ENCODE assay signal across 19 cellular contexts in genomic region chr21:42406846-42407245, GRCh38. TPM values are rescaled to one million over a fixed set of nuclear protein-coding genes. Genes with fewer than 3 reads are reported as not detected.
DNase-seq lines count a peak whose midpoint lies in the region; ATAC-seq and TF ChIP-seq lines count a peak whose summit lies in the region.
"Had no signal": no experiment of that assay in that cellular context is flagged by ENCODE, and none has a peak within 500 bp of the region (broad histone marks: within the 10 kb centered on the region; RNA-seq: fewer than 3 reads in every experiment).

No MANE protein-coding gene starts in this region.

- peaks cover 4% of the 10 kb centered on the region for H3K9me3 Mint-ChIP-seq in activated CD4-positive, alpha-beta memory T cell treated with anti-CD3 and anti-CD28 coated beads for 36 hours
- H3K9me3 Mint-ChIP-seq in activated naive CD8-positive, alpha-beta T cell treated with anti-CD3 and anti-CD28 coated beads, Interleukin-2, amount 50 U/mL, for 24 hours: peaks cover 4% of the 10 kb centered on the region
- peaks cover 2 to 4% of the 10 kb centered on the region in 2 donors for H3K9me3 Mint-ChIP-seq in stimulated activated naive B cell treated with anti-CD40 and anti-IgM and Interleukin-4, amounts not matched to agents 10 μg/mL and 1 μg/mL and 100 μg/mL, for 72 hours

- POLR2A ChIA-PET in activated CD4-positive, alpha-beta memory T cell treated with anti-CD3 and anti-CD28 coated beads for 36 hours (lab: Charles Lee): interaction anchor here (4.0 to 4.4 kb wide), 2 partner anchors 13 to 16 kb away, joined by 36 to 79 read pairs; no protein-coding TSS in a partner anchor

- no peak for ATAC-seq in activated naive CD8-positive, alpha-beta T cell treated with anti-CD3 and anti-CD28 coated beads, Interleukin-2, amount 50 U/mL, for 24 hours
- ATAC-seq in GM18505 (IDR thresholded peaks at IDR 0.05; ENCODE audit: unreplicated experiment): no peak
- ATAC-seq in stimulated activated naive B cell treated with anti-CD40 and anti-IgM and Interleukin-4, amounts not matched to agents 10 μg/mL and 1 μg/mL and 100 μg/mL, for 72 hours (replicated peaks): no peak
- ATAC-seq: left ventricle myocardium superior had no signal

- H3K4me3 Mint-ChIP-seq in activated CD4-positive, alpha-beta memory T cell treated with anti-CD3 and anti-CD28 coated beads for 36 hours: peak overlapping the region; percentile 98
- H3K4me3 Mint-ChIP-seq in activated naive CD8-positive, alpha-beta T cell treated with anti-CD3 and anti-CD28 coated beads, Interleukin-2, amount 50 U/mL, for 24 hours: peak overlapping the region; percentile 98
- no peak overlapping the region for H3K4me3 Mint-ChIP-seq in stimulated activated naive B cell treated with anti-CD40 and anti-IgM and Interleukin-4, amounts not matched to agents 10 μg/mL and 1 μg/mL and 100 μg/mL, for 72 hours

- intact Hi-C loops in activated CD4-positive, alpha-beta memory T cell treated with anti-CD3 and anti-CD28 coated beads for 36 hours (cut with micrococcal nuclease): loop anchor here (1.0 to 10.0 kb wide), 5 partner anchors 8 to 402 kb away; no protein-coding TSS in a partner anchor

- no peak for TF ChIP-seq POLR2A in GM18505 (IDR thresholded peaks at IDR 0.05; ENCODE audit: borderline replicate concordance, extremely low read depth, insufficient read depth, insufficient read length)

- TF ChIP-seq CTCF in GM20000 (IDR thresholded peaks at IDR 0.05; ENCODE audit: extremely low read depth, missing control alignments): no peak

- peak; percentile 15 for DNase-seq in stimulated activated naive CD4-positive, alpha-beta T cell treated with Interleukin-2 at 50 U/mL for 16 hours (lab: John Stamatoyannopoulos, UW)
- DNase-seq in stimulated activated naive CD4-positive, alpha-beta T cell (lab: John Stamatoyannopoulos, UW): no peak
- DNase-seq in activated CD4-positive, alpha-beta memory T cell treated with anti-CD3 and anti-CD28 coated beads for 36 hours: no peak
- DNase-seq in activated naive CD8-positive, alpha-beta T cell treated with anti-CD3 and anti-CD28 coated beads, Interleukin-2, amount 50 U/mL, for 24 hours: no peak
- no peak for DNase-seq in GM20000 (ENCODE audit: low spot score)
- DNase-seq in stimulated activated naive B cell treated with anti-CD40 and anti-IgM and Interleukin-4, amounts not matched to agents 10 μg/mL and 1 μg/mL and 100 μg/mL, for 72 hours: no peak
- DNase-seq: esophagus squamous epithelium, left ventricle myocardium superior, NCI-H2081, NCI-H446 treated with DMSO at 0.1 percent for 48 hours, occipital lobe, RPMI8226 had no signal

- CTCF ChIA-PET in activated CD4-positive, alpha-beta memory T cell treated with anti-CD3 and anti-CD28 coated beads for 36 hours (lab: Charles Lee): no interaction called here

- peaks cover 47% of the 10 kb centered on the region for H3K4me1 Mint-ChIP-seq in activated CD4-positive, alpha-beta memory T cell treated with anti-CD3 and anti-CD28 coated beads for 36 hours (ENCODE audit: low read depth)
- peaks cover 54% of the 10 kb centered on the region for H3K4me1 Mint-ChIP-seq in activated naive CD8-positive, alpha-beta T cell treated with anti-CD3 and anti-CD28 coated beads, Interleukin-2, amount 50 U/mL, for 24 hours
- peaks cover 5% of the 10 kb centered on the region in 2 donors for H3K4me1 Mint-ChIP-seq in stimulated activated naive B cell treated with anti-CD40 and anti-IgM and Interleukin-4, amounts not matched to agents 10 μg/mL and 1 μg/mL and 100 μg/mL, for 72 hours

- H3K27ac Mint-ChIP-seq in activated CD4-positive, alpha-beta memory T cell treated with anti-CD3 and anti-CD28 coated beads for 36 hours: peak overlapping the region; percentile 99
- peak overlapping the region; percentile 97 for H3K27ac Mint-ChIP-seq in activated naive CD8-positive, alpha-beta T cell treated with anti-CD3 and anti-CD28 coated beads, Interleukin-2, amount 50 U/mL, for 24 hours
- H3K27ac Mint-ChIP-seq in stimulated activated naive B cell treated with anti-CD40 and anti-IgM and Interleukin-4, amounts not matched to agents 10 μg/mL and 1 μg/mL and 100 μg/mL, for 72 hours: no peak overlapping the region

- peaks cover 62% of the 10 kb centered on the region for H3K36me3 Mint-ChIP-seq in activated CD4-positive, alpha-beta memory T cell treated with anti-CD3 and anti-CD28 coated beads for 36 hours
- H3K36me3 Mint-ChIP-seq in activated naive CD8-positive, alpha-beta T cell treated with anti-CD3 and anti-CD28 coated beads, Interleukin-2, amount 50 U/mL, for 24 hours (ENCODE audit: low read depth): peaks cover 56% of the 10 kb centered on the region
- H3K36me3 Mint-ChIP-seq in stimulated activated naive B cell treated with anti-CD40 and anti-IgM and Interleukin-4, amounts not matched to agents 10 μg/mL and 1 μg/mL and 100 μg/mL, for 72 hours: peaks cover 2% of the 10 kb centered on the region in 2 donors
- H3K36me3 Mint-ChIP-seq: IgD-negative memory B cell had no signal

- H3K27me3 Mint-ChIP-seq in activated CD4-positive, alpha-beta memory T cell treated with anti-CD3 and anti-CD28 coated beads for 36 hours: no peaks in the 10 kb centered on the region
- H3K27me3 Mint-ChIP-seq in activated naive CD8-positive, alpha-beta T cell treated with anti-CD3 and anti-CD28 coated beads, Interleukin-2, amount 50 U/mL, for 24 hours: no peaks in the 10 kb centered on the region
- H3K27me3 Mint-ChIP-seq in stimulated activated naive B cell treated with anti-CD40 and anti-IgM and Interleukin-4, amounts not matched to agents 10 μg/mL and 1 μg/mL and 100 μg/mL, for 72 hours: peaks cover 0 to 3% of the 10 kb centered on the region in 2 donors

RNA-seq across cellular contexts. Expression of gene UBASH3A, which starts 3.1 kb away (rescaled TPM):
- total RNA-seq in activated CD4-positive, alpha-beta memory T cell treated with anti-CD3 and anti-CD28 coated beads for 36 hours: 10 to 100 TPM; 27.2 to 29.4 TPM
- total RNA-seq: bronchial epithelial cell, glomerular endothelial cell, left ventricle myocardium superior, occipital lobe had no signal

RNA-seq across cellular contexts. Expression of gene TMPRSS3, which starts 11.0 kb away (rescaled TPM):
- 10 to 100 TPM; 47.6 to 49.8 TPM for total RNA-seq in activated CD4-positive, alpha-beta memory T cell treated with anti-CD3 and anti-CD28 coated beads for 36 hours
- total RNA-seq: glomerular endothelial cell, left ventricle myocardium superior, occipital lobe had no signal

RNA-seq across cellular contexts. Expression of gene TFF1, which starts 40.5 kb away (rescaled TPM):
- total RNA-seq in activated CD4-positive, alpha-beta memory T cell treated with anti-CD3 and anti-CD28 coated beads for 36 hours: not detected
- total RNA-seq: activated CD8-positive, alpha-beta memory T cell treated with anti-CD3 and anti-CD28 coated beads for 36 hours; bronchial epithelial cell; esophagus squamous epithelium; glomerular endothelial cell; left ventricle myocardium superior; occipital lobe; right atrium auricular region; vagina had no signal

RNA-seq across cellular contexts. Expression of gene TFF2, which starts 56.1 kb away (rescaled TPM):
- not detected for total RNA-seq in activated CD4-positive, alpha-beta memory T cell treated with anti-CD3 and anti-CD28 coated beads for 36 hours
- total RNA-seq: activated CD8-positive, alpha-beta memory T cell treated with anti-CD3 and anti-CD28 coated beads for 36 hours; bronchial epithelial cell; glomerular endothelial cell; left ventricle myocardium superior; occipital lobe; right atrium auricular region; vagina had no signal

Comparison
In these comparisons a context has a peak if more than half of its experiments do, and no peak if none do; other contexts are left out.
1. H3K4me3 Mint-ChIP-seq: peak in activated CD4-positive, alpha-beta memory T cell treated with anti-CD3 and anti-CD28 coated beads for 36 hours (single experiment) and activated naive CD8-positive, alpha-beta T cell treated with anti-CD3 and anti-CD28 coated beads, Interleukin-2, amount 50 U/mL, for 24 hours (single experiment); none in stimulated activated naive B cell treated with anti-CD40 and anti-IgM and Interleukin-4, amounts not matched to agents 10 μg/mL and 1 μg/mL and 100 μg/mL, for 72 hours (0 of 2).